Comparison of ENCODE assay signal across 8 cellular contexts in genomic region chr11:10302744-10303557, GRCh38. TPM values are rescaled to one million over a fixed set of nuclear protein-coding genes. Genes with fewer than 3 reads are reported as not detected.
DNase-seq lines count a peak whose midpoint lies in the region; ATAC-seq and TF ChIP-seq lines count a peak whose summit lies in the region.

No MANE protein-coding gene starts in this region.

- peaks cover 3% of the 10 kb centered on the region for H3K36me3 Mint-ChIP-seq in activated CD4-positive, alpha-beta T cell treated with anti-CD3 and anti-CD28 coated beads, Interleukin-2, amount 10 ng/mL, durations not matched to agents 24 days and 14 days (ENCODE audit: low read depth)

- H3K4me1 Mint-ChIP-seq in activated CD4-positive, alpha-beta T cell treated with anti-CD3 and anti-CD28 coated beads, Interleukin-2, amount 10 ng/mL, durations not matched to agents 24 days and 14 days, result peaks cover 52% of the 10 kb centered on the region

- DNase-seq in NCI-H1105 (lab: John Stamatoyannopoulos, UW) (peak; percentile 58), dermis blood vessel endothelial cell (peak; percentile 72), left lung (peak; percentile 93 to 97), NCI-H2107 treated with DMSO at 0.1 percent for 48 hours (lab: John Stamatoyannopoulos, UW; ENCODE audit: unreplicated experiment) (no peak)
- peak; percentile 93 for DNase-seq in activated CD4-positive, alpha-beta T cell treated with anti-CD3 and anti-CD28 coated beads, Interleukin-2, amount 10 ng/mL, durations not matched to agents 24 days and 14 days
- peak; percentile 62 to 63 for DNase-seq in stimulated activated CD4-positive, alpha-beta T cell treated with anti-CD3 and anti-CD28 coated beads, Interleukin-2, amount 100 ng/mL, for 24 hours

- peak overlapping the region; percentile 59 for H3K4me3 ChIP-seq in GM12875 (ENCODE audit: low read depth, low read length)
- peak overlapping the region; percentile 59 to 60 for H3K4me3 ChIP-seq in left lung

- ATAC-seq in left lung, result peak; percentile 48
- no peak for ATAC-seq in GM19463 (IDR thresholded peaks at IDR 0.05; ENCODE audit: unreplicated experiment)

- H3K9me3 ChIP-seq in left lung, result no peaks in the 10 kb centered on the region

- peaks cover 0 to 38% of the 10 kb centered on the region in 2 donors for H3K27me3 ChIP-seq in left lung

- no peaks in the 10 kb centered on the region for H3K9me3 Mint-ChIP-seq in activated CD4-positive, alpha-beta T cell treated with anti-CD3 and anti-CD28 coated beads, Interleukin-2, amount 10 ng/mL, durations not matched to agents 24 days and 14 days

- peaks cover 63% of the 10 kb centered on the region for H3K27me3 Mint-ChIP-seq in activated CD4-positive, alpha-beta T cell treated with anti-CD3 and anti-CD28 coated beads, Interleukin-2, amount 10 ng/mL, durations not matched to agents 24 days and 14 days

- TF ChIP-seq CTCF in GM12875 (IDR thresholded peaks at IDR 0.05; ENCODE audit: borderline replicate concordance, insufficient read depth, low read depth, low read length) (no peak), left lung (IDR thresholded peaks at IDR 0.05) (no peak)

- peaks cover 31 to 76% of the 10 kb centered on the region in 2 donors for H3K4me1 ChIP-seq in left lung

- H3K36me3 ChIP-seq in left lung, result peaks cover 0 to 14% of the 10 kb centered on the region in 2 donors

- intact Hi-C loops in activated CD4-positive, alpha-beta T cell treated with anti-CD3 and anti-CD28 coated beads, Interleukin-2, amount 10 ng/mL, durations not matched to agents 24 days and 14 days (cut with micrococcal nuclease), result loop anchor here (10.0 kb wide), 4 partner anchors 422 to 1618 kb away; partner anchors contain the start of genes RPL27A, TRIM66 and WEE1
- intact Hi-C loops in left lung (cut with DNase I), result loop anchor here (10.0 kb wide), 2 partner anchors 98 to 548 kb away; no protein-coding TSS in a partner anchor

- H3K27ac ChIP-seq in left lung, result peak overlapping the region; percentile 77 to 94

- H3K27ac Mint-ChIP-seq in activated CD4-positive, alpha-beta T cell treated with anti-CD3 and anti-CD28 coated beads, Interleukin-2, amount 10 ng/mL, durations not matched to agents 24 days and 14 days, result peak overlapping the region; percentile 87

- peak overlapping the region; percentile 93 for H3K4me3 Mint-ChIP-seq in activated CD4-positive, alpha-beta T cell treated with anti-CD3 and anti-CD28 coated beads, Interleukin-2, amount 10 ng/mL, durations not matched to agents 24 days and 14 days

RNA-seq across cellular contexts. Expression of gene ADM, which starts 1.9 kb away (rescaled TPM):
- total RNA-seq in activated CD4-positive, alpha-beta T cell treated with anti-CD3 and anti-CD28 coated beads, Interleukin-2, amount 10 ng/mL, durations not matched to agents 24 days and 14 days, result 5.1 and 7.4 TPM in 2 replicates
- 308 and 569 TPM in 2 replicates for total RNA-seq in dermis blood vessel endothelial cell
- total RNA-seq in left lung, result 10 to 100 TPM in 1 of 2 donors, 1 to 10 TPM in 1; 7.3 to 51.4 TPM

RNA-seq across cellular contexts. Expression of gene SBF2, which starts 8.9 kb away (rescaled TPM):
- 7.1 and 9.1 TPM in 2 replicates for total RNA-seq in activated CD4-positive, alpha-beta T cell treated with anti-CD3 and anti-CD28 coated beads, Interleukin-2, amount 10 ng/mL, durations not matched to agents 24 days and 14 days
- 49.9 and 57.9 TPM in 2 replicates for total RNA-seq in dermis blood vessel endothelial cell
- 10 to 100 TPM; 25.7 to 34.0 TPM for total RNA-seq in left lung
